ENCODE assay signal across 14 cellular contexts in the genomic region with DNA sequence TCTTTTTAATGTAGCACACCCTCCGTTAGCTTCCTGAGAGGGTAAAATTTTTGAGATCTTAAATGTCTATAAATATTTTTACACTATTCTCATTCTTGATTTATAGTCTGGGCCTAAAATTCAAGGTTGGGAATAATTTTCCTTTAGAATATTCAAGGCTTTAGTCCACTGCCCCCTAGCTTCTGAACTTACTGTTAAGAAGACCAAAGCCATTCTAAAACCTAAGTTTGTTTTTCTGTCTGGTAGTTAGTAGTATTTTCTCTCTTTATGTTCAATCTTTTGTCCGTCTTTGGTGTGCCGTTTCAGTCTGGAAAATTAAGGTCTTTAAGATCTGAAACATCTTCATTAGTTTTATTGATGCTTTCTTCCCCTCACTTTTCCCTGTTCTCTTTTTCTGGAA. TPM values are rescaled to one million over a fixed set of nuclear protein-coding genes. Genes with fewer than 3 reads are reported as not detected.
A peak's percentile ranks its signal among the peaks of the same experiment; 100 is the strongest.
DNase-seq lines count a peak whose midpoint lies in the region; ATAC-seq and TF ChIP-seq lines count a peak whose summit lies in the region.
"Had no signal": no experiment of that assay in that cellular context is flagged by ENCODE, and none has a peak within 500 bp of the region (broad histone marks: within the 10 kb centered on the region; RNA-seq: fewer than 3 reads in every experiment).

No MANE protein-coding gene starts in this region.

- in situ Hi-C loops in GM23248 (cut with MboI), result no loop called here

- no peak overlapping the region for H3K27ac ChIP-seq in 22Rv1
- H3K27ac ChIP-seq in GM23248, result no peak overlapping the region
- no peak overlapping the region for H3K27ac ChIP-seq in adrenal gland
- H3K27ac ChIP-seq in hepatocyte, result no peak overlapping the region
- H3K27ac ChIP-seq: ovary had no signal

- TF ChIP-seq CTCF in 22Rv1 (IDR thresholded peaks at IDR 0.05), result peak; percentile 18
- peak; percentile 16 to 46 (median 33) for TF ChIP-seq CTCF in adrenal gland (IDR thresholded peaks at IDR 0.05)
- peak; percentile 43 for TF ChIP-seq CTCF in hepatocyte (IDR thresholded peaks at IDR 0.05; ENCODE audit: poor library complexity)

- H3K9me2 ChIP-seq in GM23248 (ENCODE audit: insufficient read depth) (no peaks in the 10 kb centered on the region), hepatocyte (replicated peaks; ENCODE audit: insufficient read depth) (no peaks in the 10 kb centered on the region)

- H3K27me3 ChIP-seq in GM23248 (replicated peaks; ENCODE audit: insufficient read depth) (no peaks in the 10 kb centered on the region), adrenal gland (no peaks in the 10 kb centered on the region), hepatocyte (no peaks in the 10 kb centered on the region)
- H3K27me3 ChIP-seq: ovary had no signal

- H3K4me2 ChIP-seq in GM23248 (ENCODE audit: unreplicated experiment), result no peak overlapping the region
- no peak overlapping the region for H3K4me2 ChIP-seq in hepatocyte

- TF ChIP-seq POLR2A in adrenal gland (IDR thresholded peaks at IDR 0.05), result no peak

- no peaks in the 10 kb centered on the region for H3K36me3 ChIP-seq in GM23248 (ENCODE audit: low read depth)
- H3K36me3 ChIP-seq in adrenal gland (replicated peaks in 1 of 2), result no peaks in the 10 kb centered on the region
- no peaks in the 10 kb centered on the region for H3K36me3 ChIP-seq in hepatocyte (replicated peaks; ENCODE audit: insufficient read depth, low read depth)
- H3K36me3 ChIP-seq: ovary had no signal

- H3K4me1 ChIP-seq in GM23248 (ENCODE audit: insufficient read depth), result peaks cover 22% of the 10 kb centered on the region
- H3K4me1 ChIP-seq in adrenal gland (replicated peaks in 1 of 2), result no peaks in the 10 kb centered on the region
- H3K4me1 ChIP-seq in hepatocyte (ENCODE audit: insufficient read depth), result no peaks in the 10 kb centered on the region

- H3K4me3 ChIP-seq in GM23248 (no peak overlapping the region), adrenal gland (no peak overlapping the region), hepatocyte (no peak overlapping the region)
- H3K4me3 ChIP-seq: ovary had no signal

- intact Hi-C loops in adrenal gland (cut with DNase I), result no loop called here

- WGBS in GM23248 (ENCODE audit: low coverage in 1 of 2, low lambda C conversion rate in 2 of 2, missing lambda C conversion rate in 2 of 2), 2 experiments, result 89 to 91% methylated on average over 3 of the region's 3 CpGs
- WGBS in adrenal gland, 4 donors, result 70 to 83% (median 76%) methylated on average over 3 of the region's 3 CpGs
- 87% methylated on average over 3 of the region's 3 CpGs for WGBS in hepatocyte (ENCODE audit: low lambda C conversion rate, missing lambda C conversion rate)

- peaks cover 18% of the 10 kb centered on the region for H3F3A ChIP-seq in GM23248 (ENCODE audit: insufficient read depth)

- ATAC-seq in GM19455 (IDR thresholded peaks at IDR 0.05; ENCODE audit: unreplicated experiment) (no peak), GM21528 (IDR thresholded peaks at IDR 0.05; ENCODE audit: low FRiP score, unreplicated experiment) (no peak)
- ATAC-seq: CD8-positive, alpha-beta T cell had no signal

- no peak overlapping the region for H2AFZ ChIP-seq in GM23248
- no peak overlapping the region for H2AFZ ChIP-seq in hepatocyte

- peak; percentile 45 for DNase-seq in GM23248
- DNase-seq in adrenal gland, result no peak
- no peak for DNase-seq in hepatocyte (ENCODE audit: low spot score)
- no peak for DNase-seq in 8988T
- DNase-seq in NCI-H2107 treated with DMSO at 0.1 percent for 48 hours (lab: John Stamatoyannopoulos, UW; ENCODE audit: unreplicated experiment), result no peak
- DNase-seq: activated CD8-positive, alpha-beta memory T cell treated with anti-CD3 and anti-CD28 coated beads, Interleukin-2, amount 50 U/mL, for 4 hours; amygdala; CD8-positive, alpha-beta T cell; NCI-H1092; ovary; substantia nigra had no signal

- H3K9me3 ChIP-seq in GM23248 (ENCODE audit: low read depth), result no peaks in the 10 kb centered on the region
- no peaks in the 10 kb centered on the region for H3K9me3 ChIP-seq in adrenal gland (replicated peaks in 1 of 3)
- no peaks in the 10 kb centered on the region for H3K9me3 ChIP-seq in hepatocyte (ENCODE audit: low read depth)
- H3K9me3 ChIP-seq: ovary had no signal

- H3K79me2 ChIP-seq in GM23248 (ENCODE audit: insufficient read depth) (peaks cover 46% of the 10 kb centered on the region), hepatocyte (no peaks in the 10 kb centered on the region)

- H4K20me1 ChIP-seq in GM23248 (ENCODE audit: insufficient read depth), result no peaks in the 10 kb centered on the region
- no peaks in the 10 kb centered on the region for H4K20me1 ChIP-seq in hepatocyte (ENCODE audit: insufficient read depth, poor library complexity, severe bottlenecking)

- H3K9ac ChIP-seq in GM23248, result no peak overlapping the region

RNA-seq across cellular contexts. Expression of a gene that starts 14.5 kb away (rescaled TPM):
- total RNA-seq in GM23248 (2014; rRNA removed; shearing (Covaris generic)), result 6.3 and 8.9 TPM in 2 replicates
- 10.6 and 11.8 TPM in 2 replicates for polyA plus RNA-seq in GM23248 (2016; fragmentation: Nextera tagmentation; extraction: Ambion mirVana)
- total RNA-seq in adrenal gland, result 1 to 10 TPM in 2 of 8 donors, under 1 TPM in 5, not detected in 1; 0.16 to 3.1 (median 0.50) TPM
- 1 to 10 TPM in 2 of 3 donors, under 1 TPM in 1; 0.98 to 5.1 (median 1.2) TPM for polyA plus RNA-seq in adrenal gland
- 3.0 and 3.9 TPM in 2 replicates for total RNA-seq in hepatocyte
- polyA plus RNA-seq in hepatocyte, result 2.5 and 2.6 TPM in 2 replicates
